In genomic region chrX:84188320-84188834, GRCh38 we compare ENCODE assay signal across 8 cellular contexts. TPM values are rescaled to one million over a fixed set of nuclear protein-coding genes. Genes with fewer than 3 reads are reported as not detected.
DNase-seq lines count a peak whose midpoint lies in the region; ATAC-seq and TF ChIP-seq lines count a peak whose summit lies in the region.

No MANE protein-coding gene starts in this region.

- H3K27ac Mint-ChIP-seq in activated CD4-positive, alpha-beta T cell treated with anti-CD3 and anti-CD28 coated beads, Interleukin-2, amount 10 ng/mL, durations not matched to agents 7 days and 5 days, result no peak overlapping the region
- peak overlapping the region; percentile 79 for H3K27ac Mint-ChIP-seq in glutamatergic neuron (ENCODE audit: unreplicated experiment)
- no peak overlapping the region for H3K27ac Mint-ChIP-seq in osteocyte (ENCODE audit: unreplicated experiment)

- POLR2A ChIA-PET in activated CD4-positive, alpha-beta T cell treated with anti-CD3 and anti-CD28 coated beads, Interleukin-2, amount 10 ng/mL, durations not matched to agents 7 days and 5 days (lab: Charles Lee), result no interaction called here

- H3K4me3 Mint-ChIP-seq in activated CD4-positive, alpha-beta T cell treated with anti-CD3 and anti-CD28 coated beads, Interleukin-2, amount 10 ng/mL, durations not matched to agents 7 days and 5 days, result peak overlapping the region; percentile 13
- H3K4me3 Mint-ChIP-seq in glutamatergic neuron (ENCODE audit: unreplicated experiment) (peak overlapping the region; percentile 75), osteocyte (ENCODE audit: unreplicated experiment) (peak overlapping the region; percentile 80)

- ATAC-seq in GM19023 (IDR thresholded peaks at IDR 0.05; ENCODE audit: unreplicated experiment), result peak; percentile 60

- no peaks in the 10 kb centered on the region for H3K9me3 Mint-ChIP-seq in activated CD4-positive, alpha-beta T cell treated with anti-CD3 and anti-CD28 coated beads, Interleukin-2, amount 10 ng/mL, durations not matched to agents 7 days and 5 days
- peaks cover 10% of the 10 kb centered on the region for H3K9me3 Mint-ChIP-seq in glutamatergic neuron (ENCODE audit: unreplicated experiment)
- peaks cover 10% of the 10 kb centered on the region for H3K9me3 Mint-ChIP-seq in osteocyte (ENCODE audit: unreplicated experiment)

- peaks cover 2% of the 10 kb centered on the region for H3K4me1 Mint-ChIP-seq in activated CD4-positive, alpha-beta T cell treated with anti-CD3 and anti-CD28 coated beads, Interleukin-2, amount 10 ng/mL, durations not matched to agents 7 days and 5 days
- H3K4me1 Mint-ChIP-seq in glutamatergic neuron (ENCODE audit: low read depth, unreplicated experiment) (peaks cover 2% of the 10 kb centered on the region), osteocyte (ENCODE audit: unreplicated experiment) (peaks cover 5% of the 10 kb centered on the region)

- peak overlapping the region; percentile 68 for H3K4me3 ChIP-seq in LNCaP clone FGC (ENCODE audit: low read depth, low read length)

- H3K27me3 Mint-ChIP-seq in activated CD4-positive, alpha-beta T cell treated with anti-CD3 and anti-CD28 coated beads, Interleukin-2, amount 10 ng/mL, durations not matched to agents 7 days and 5 days, result peaks cover 9% of the 10 kb centered on the region
- H3K27me3 Mint-ChIP-seq in glutamatergic neuron (ENCODE audit: unreplicated experiment), result peaks cover 2% of the 10 kb centered on the region
- H3K27me3 Mint-ChIP-seq in osteocyte (ENCODE audit: unreplicated experiment), result no peaks in the 10 kb centered on the region

- DNase-seq in C1 segment of cervical spinal cord (lab: John Stamatoyannopoulos, UW), result peak in 9 of 14 donors; percentile 1 to 62 (median 9)
- DNase-seq in LNCaP clone FGC (ENCODE audit: low read depth), result no peak
- no peak for DNase-seq in activated CD4-positive, alpha-beta T cell treated with anti-CD3 and anti-CD28 coated beads, Interleukin-2, amount 10 ng/mL, durations not matched to agents 7 days and 5 days
- peak; percentile 75 for DNase-seq in glutamatergic neuron
- no peak for DNase-seq in osteocyte (ENCODE audit: extremely low spot score, unreplicated experiment)
- no peak for DNase-seq in COLO829 (ENCODE audit: low spot score)
- DNase-seq in activated naive CD4-positive, alpha-beta T cell (lab: John Stamatoyannopoulos, UW), result no peak

- no peaks in the 10 kb centered on the region for H3K36me3 Mint-ChIP-seq in activated CD4-positive, alpha-beta T cell treated with anti-CD3 and anti-CD28 coated beads, Interleukin-2, amount 10 ng/mL, durations not matched to agents 7 days and 5 days (ENCODE audit: low read depth)
- H3K36me3 Mint-ChIP-seq in glutamatergic neuron (ENCODE audit: unreplicated experiment) (no peaks in the 10 kb centered on the region), osteocyte (ENCODE audit: unreplicated experiment) (no peaks in the 10 kb centered on the region)

- CTCF ChIA-PET in activated CD4-positive, alpha-beta T cell treated with anti-CD3 and anti-CD28 coated beads, Interleukin-2, amount 10 ng/mL, durations not matched to agents 7 days and 5 days (lab: Charles Lee), result no interaction called here

- TF ChIP-seq CTCF in LNCaP clone FGC (IDR thresholded peaks at IDR 0.05; ENCODE audit: control insufficient read depth, extremely low read depth, insufficient read depth), result 0 out of 2 replicates have a peak, but pooled peaks have one; percentile 5
- TF ChIP-seq CTCF in glutamatergic neuron (IDR thresholded peaks at IDR 0.05; ENCODE audit: partially characterized antibody, unreplicated experiment), result no peak
- no peak for TF ChIP-seq CTCF in osteocyte (IDR thresholded peaks at IDR 0.05)

RNA-seq across cellular contexts. Expression of gene RPS6KA6, which starts 0.4 kb away (rescaled TPM):
- not detected for total RNA-seq in activated CD4-positive, alpha-beta T cell treated with anti-CD3 and anti-CD28 coated beads, Interleukin-2, amount 10 ng/mL, durations not matched to agents 7 days and 5 days
- total RNA-seq in glutamatergic neuron (ENCODE audit: unreplicated experiment) (36.0 TPM), osteocyte (2.2 and 2.3 TPM in 2 replicates)

Comparison
In these comparisons a context has a peak if more than half of its experiments do, and no peak if none do; other contexts are left out.
1. DNase-seq: peak in C1 segment of cervical spinal cord (9 of 14) and glutamatergic neuron (single experiment); none in LNCaP clone FGC (single experiment), activated CD4-positive, alpha-beta T cell treated with anti-CD3 and anti-CD28 coated beads, Interleukin-2, amount 10 ng/mL, durations not matched to agents 7 days and 5 days (single experiment), osteocyte (single experiment), COLO829 (single experiment) and activated naive CD4-positive, alpha-beta T cell (0 of 4).
2. H3K4me3 Mint-ChIP-seq: peak in every context shown above with its lines; median percentile 80 in osteocyte; 75 in glutamatergic neuron; 13 in activated CD4-positive, alpha-beta T cell treated with anti-CD3 and anti-CD28 coated beads, Interleukin-2, amount 10 ng/mL, durations not matched to agents 7 days and 5 days.
3. RNA of gene RPS6KA6, which starts 0.4 kb away (total RNA-seq): 36.0 TPM in glutamatergic neuron (single experiment); 2.2 to 2.3 TPM in osteocyte and not detected in activated CD4-positive, alpha-beta T cell treated with anti-CD3 and anti-CD28 coated beads, Interleukin-2, amount 10 ng/mL, durations not matched to agents 7 days and 5 days; every median in the first group is over 10 times any median in the second.